5 cellular contexts compared by ENCODE assay signal in the genomic region with DNA sequence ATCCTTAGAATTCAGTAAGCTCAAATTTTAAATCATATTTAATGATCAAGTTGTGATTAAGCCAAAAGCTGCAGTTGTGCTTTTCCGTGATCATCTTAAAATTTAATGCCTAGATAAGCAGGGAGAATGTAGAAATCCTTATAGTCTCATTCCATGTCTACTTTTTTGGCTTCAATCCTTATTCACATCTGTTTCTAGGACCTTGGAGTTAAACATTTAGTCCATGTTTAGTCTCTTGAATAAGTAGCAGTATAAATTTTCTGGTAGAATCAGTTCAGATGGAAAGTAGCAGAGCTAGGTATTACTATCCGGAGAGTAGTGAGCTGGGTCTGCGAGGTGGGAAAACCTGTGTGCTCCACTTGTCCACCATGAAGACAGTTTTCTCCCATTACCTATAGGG.
"Had no signal": no experiment of that assay in that cellular context is flagged by ENCODE, and none has a peak within 500 bp of the region (broad histone marks: within the 10 kb centered on the region; RNA-seq: fewer than 3 reads in every experiment).

No MANE protein-coding gene starts in this region.

- H3K4me3 ChIP-seq: GM23338 had no signal

- DNase-seq: H9, HCEC 1CT had no signal

- H2AFZ ChIP-seq: GM23338 had no signal

- H3K27ac ChIP-seq: HL-60 had no signal

- H3K4me3 Mint-ChIP-seq: GM23338, H9, IgD-negative memory B cell had no signal

- H3K4me2 ChIP-seq: GM23338 had no signal

- H3K27ac Mint-ChIP-seq: GM23338, H9, IgD-negative memory B cell had no signal
